ENCODE assay signal across 1 cellular context in genomic region chr12:12718853-12719252, GRCh38.
A peak's percentile ranks its signal among the peaks of the same experiment; 100 is the strongest.
TF ChIP-seq lines count a peak whose summit lies in the region.

No MANE protein-coding gene starts in this region.

TF ChIP-seq in HepG2, 621 proteins besides CTCF, POLR2A, EP300 and RAD21 (continued from another document):
- TF ChIP-seq PRDM10 (CRISPR knock-in tag; IDR thresholded peaks at IDR 0.05; ENCODE audit: low read depth) (no peak), ZGPAT (CRISPR knock-in tag; IDR thresholded peaks at IDR 0.05) (0 out of 2 replicates have a peak, but pooled peaks have one; percentile 13), CCDC6 (CRISPR knock-in tag; IDR thresholded peaks at IDR 0.05) (no peak), HMGA1 (CRISPR knock-in tag; conservative IDR thresholded peaks at IDR 0.05) (no peak), TCF12 (IDR thresholded peaks at IDR 0.05) (no peak), TCF12 (CRISPR knock-in tag; IDR thresholded peaks at IDR 0.05) (no peak), ZNF782 (CRISPR knock-in tag; IDR thresholded peaks at IDR 0.05; ENCODE audit: borderline replicate concordance) (no peak), NR0B2 (CRISPR knock-in tag; IDR thresholded peaks at IDR 0.05) (no peak), ZSCAN20 (CRISPR knock-in tag; IDR thresholded peaks at IDR 0.05; ENCODE audit: borderline replicate concordance) (no peak)
